15 cellular contexts compared by ENCODE assay signal in genomic region chr7:71237945-71238344, GRCh38.
DNase-seq lines count a peak whose midpoint lies in the region; ATAC-seq and TF ChIP-seq lines count a peak whose summit lies in the region.
"Had no signal": no experiment of that assay in that cellular context is flagged by ENCODE, and none has a peak within 500 bp of the region (broad histone marks: within the 10 kb centered on the region; RNA-seq: fewer than 3 reads in every experiment).

No MANE protein-coding gene starts in this region.

- no peaks in the 10 kb centered on the region for H3K36me3 Mint-ChIP-seq in activated naive CD4-positive, alpha-beta T cell treated with anti-CD3 and anti-CD28 coated beads for 36 hours (ENCODE audit: low read depth)
- peaks cover 3% of the 10 kb centered on the region for H3K36me3 Mint-ChIP-seq in effector memory CD8-positive, alpha-beta T cell (ENCODE audit: insufficient read depth)

- no peak overlapping the region for H3K4me3 Mint-ChIP-seq in activated naive CD4-positive, alpha-beta T cell treated with anti-CD3 and anti-CD28 coated beads for 36 hours
- H3K4me3 Mint-ChIP-seq in effector memory CD8-positive, alpha-beta T cell = no peak overlapping the region

- no peaks in the 10 kb centered on the region for H3K27me3 ChIP-seq in gastrocnemius medialis
- H3K27me3 ChIP-seq: neutrophil had no signal

- CTCF ChIA-PET in activated naive CD4-positive, alpha-beta T cell treated with anti-CD3 and anti-CD28 coated beads for 36 hours (lab: Charles Lee) = no interaction called here
- CTCF ChIA-PET in RWPE1 (lab: Yijun Ruan, JAX) = no interaction called here

- DNase-seq in H4 (ENCODE audit: low spot score) (peak; percentile 66), cerebellar cortex (ENCODE audit: low spot score) (peak; percentile 68), iPS-NIHi7 (ENCODE audit: extremely low spot score) (peak; percentile 35), gastrocnemius medialis (peak in 1 of 2 donors; percentile 15), RWPE1 (ENCODE audit: low spot score) (no peak), GF-D8 (lab: John Stamatoyannopoulos, UW) (no peak)
- no peak for DNase-seq in activated naive CD4-positive, alpha-beta T cell treated with anti-CD3 and anti-CD28 coated beads for 36 hours
- no peak for DNase-seq in effector memory CD8-positive, alpha-beta T cell
- DNase-seq: activated CD4-positive, CD25-positive, alpha-beta regulatory T cell; activated CD8-positive, alpha-beta memory T cell treated with anti-CD3 and anti-CD28 coated beads, Interleukin-2, amount 50 U/mL, for 48 hours; DMS53; effector CD8-positive, alpha-beta T cell; NCI-H1930 had no signal

- peaks cover 14% of the 10 kb centered on the region for H3K9me3 Mint-ChIP-seq in activated naive CD4-positive, alpha-beta T cell treated with anti-CD3 and anti-CD28 coated beads for 36 hours
- peaks cover 6 to 11% of the 10 kb centered on the region in 2 donors for H3K9me3 Mint-ChIP-seq in effector memory CD8-positive, alpha-beta T cell

- no peaks in the 10 kb centered on the region for H3K36me3 ChIP-seq in gastrocnemius medialis
- H3K36me3 ChIP-seq: neutrophil had no signal

- intact Hi-C loops in gastrocnemius medialis (cut with DNase I; ENCODE audit: low total_unique reads) = loop anchor here (2.0 to 10.0 kb wide), 4 partner anchors 67 to 494 kb away; no protein-coding TSS in a partner anchor
- intact Hi-C loops in activated naive CD4-positive, alpha-beta T cell treated with anti-CD3 and anti-CD28 coated beads for 36 hours (cut with micrococcal nuclease) = no loop called here

- no peak for TF ChIP-seq POLR2A in gastrocnemius medialis (IDR thresholded peaks at IDR 0.05)

- POLR2A ChIA-PET in RWPE1 (lab: Yijun Ruan, JAX; ENCODE audit: low non-redundant PET) = no interaction called here

- H3K4me3 ChIP-seq in gastrocnemius medialis = no peak overlapping the region

- H3K27ac ChIP-seq in gastrocnemius medialis (peak overlapping the region; percentile 68 to 84 (median 77)), RWPE1 (no peak overlapping the region)
- H3K27ac ChIP-seq: neutrophil had no signal

- no peaks in the 10 kb centered on the region for H3K27me3 Mint-ChIP-seq in activated naive CD4-positive, alpha-beta T cell treated with anti-CD3 and anti-CD28 coated beads for 36 hours (ENCODE audit: low read depth)
- no peaks in the 10 kb centered on the region for H3K27me3 Mint-ChIP-seq in effector memory CD8-positive, alpha-beta T cell

- TF ChIP-seq CTCF in gastrocnemius medialis (IDR thresholded peaks at IDR 0.05 in 4 of 5, conservative IDR thresholded peaks at IDR 0.05 in 1 of 5) (no peak), RWPE1 (conservative IDR thresholded peaks at IDR 0.05; ENCODE audit: low read depth) (no peak)

- peak; percentile 29 to 36 for ATAC-seq in gastrocnemius medialis
- ATAC-seq in effector memory CD8-positive, alpha-beta T cell (replicated peaks) = no peak
- ATAC-seq: left lobe of liver had no signal

- no peak overlapping the region for H3K27ac Mint-ChIP-seq in activated naive CD4-positive, alpha-beta T cell treated with anti-CD3 and anti-CD28 coated beads for 36 hours
- no peak overlapping the region for H3K27ac Mint-ChIP-seq in effector memory CD8-positive, alpha-beta T cell

- in situ Hi-C loops in gastrocnemius medialis (cut with MboI; ENCODE audit: low sequenced_read_pairs in 4 of 4) = no loop called here

- H3K9me3 ChIP-seq in gastrocnemius medialis = no peaks in the 10 kb centered on the region
- H3K9me3 ChIP-seq: neutrophil had no signal

- no peaks in the 10 kb centered on the region for H3K4me1 Mint-ChIP-seq in activated naive CD4-positive, alpha-beta T cell treated with anti-CD3 and anti-CD28 coated beads for 36 hours (ENCODE audit: low read depth)
- no peaks in the 10 kb centered on the region for H3K4me1 Mint-ChIP-seq in effector memory CD8-positive, alpha-beta T cell (ENCODE audit: low read depth in 2 of 2)

- peaks cover 26 to 48% of the 10 kb centered on the region in 2 donors for H3K4me1 ChIP-seq in gastrocnemius medialis

Comparison
In these comparisons a context has a peak if more than half of its experiments do, and no peak if none do; other contexts are left out.
1. DNase-seq: peak in H4 (single experiment), cerebellar cortex (single experiment) and iPS-NIHi7 (single experiment); none in activated naive CD4-positive, alpha-beta T cell treated with anti-CD3 and anti-CD28 coated beads for 36 hours (single experiment), effector memory CD8-positive, alpha-beta T cell (0 of 3), RWPE1 (single experiment) and GF-D8 (single experiment).